Comparison of ENCODE assay signal across 18 cellular contexts in the genomic region with DNA sequence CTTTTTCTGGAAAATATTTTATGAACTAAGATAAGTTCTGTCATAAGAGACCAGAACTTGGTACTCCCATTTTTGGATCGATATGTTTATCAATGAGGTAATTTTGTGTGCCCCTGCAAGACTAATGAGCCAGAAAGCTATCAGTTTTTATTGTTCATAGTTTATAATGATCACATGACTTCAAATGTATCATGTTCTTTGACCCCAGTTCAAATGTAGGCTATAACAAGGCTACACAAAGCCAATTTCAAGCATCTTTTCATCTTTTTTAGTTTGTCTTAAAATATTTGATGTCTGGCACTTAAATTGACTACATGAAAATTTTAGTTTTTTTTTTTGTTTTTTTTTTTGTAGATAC. TPM values are rescaled to one million over a fixed set of nuclear protein-coding genes. Genes with fewer than 3 reads are reported as not detected.
A peak's percentile ranks its signal among the peaks of the same experiment; 100 is the strongest.
DNase-seq lines count a peak whose midpoint lies in the region; ATAC-seq and TF ChIP-seq lines count a peak whose summit lies in the region.
"Had no signal": no experiment of that assay in that cellular context is flagged by ENCODE, and none has a peak within 500 bp of the region (broad histone marks: within the 10 kb centered on the region; RNA-seq: fewer than 3 reads in every experiment).

No MANE protein-coding gene starts in this region.

- peaks cover 21% of the 10 kb centered on the region for H3K36me3 Mint-ChIP-seq in natural killer cell treated with Interleukin-12 subunit alpha and Interleukin-12 subunit beta and Interleukin-15 and Interleukin-18, amount 100 ng/mL, for 72 hours
- peaks cover 17% of the 10 kb centered on the region for H3K36me3 Mint-ChIP-seq in natural killer cell
- peaks cover 67% of the 10 kb centered on the region for H3K36me3 Mint-ChIP-seq in activated B cell treated with CpG ODN at 0.5 μM for 24 hours (ENCODE audit: low read depth)

- no peaks in the 10 kb centered on the region for H3K27me3 ChIP-seq in left lung

- H3K9me3 ChIP-seq in left lung, result no peaks in the 10 kb centered on the region
- H3K9me3 ChIP-seq: thoracic aorta had no signal

- H3K4me1 ChIP-seq in left lung, result peaks cover 11 to 35% of the 10 kb centered on the region in 2 donors

- H3K27me3 Mint-ChIP-seq in natural killer cell treated with Interleukin-12 subunit alpha and Interleukin-12 subunit beta and Interleukin-15 and Interleukin-18, amount 100 ng/mL, for 72 hours, result no peaks in the 10 kb centered on the region
- H3K27me3 Mint-ChIP-seq in natural killer cell (ENCODE audit: low read depth in 2 of 2) (no peaks in the 10 kb centered on the region), activated B cell treated with CpG ODN at 0.5 μM for 24 hours (no peaks in the 10 kb centered on the region)
- H3K27me3 Mint-ChIP-seq: central memory CD8-positive, alpha-beta T cell had no signal

- peak overlapping the region; percentile 81 for H3K4me3 Mint-ChIP-seq in natural killer cell treated with Interleukin-12 subunit alpha and Interleukin-12 subunit beta and Interleukin-15 and Interleukin-18, amount 100 ng/mL, for 72 hours
- H3K4me3 Mint-ChIP-seq in natural killer cell, result no peak overlapping the region
- no peak overlapping the region for H3K4me3 Mint-ChIP-seq in activated B cell treated with CpG ODN at 0.5 μM for 24 hours
- H3K4me3 Mint-ChIP-seq: central memory CD8-positive, alpha-beta T cell had no signal

- CTCF ChIA-PET in activated B cell treated with CpG ODN at 0.5 μM for 24 hours (lab: Charles Lee), result no interaction called here

- ATAC-seq in natural killer cell treated with Interleukin-12 subunit alpha and Interleukin-12 subunit beta and Interleukin-15 and Interleukin-18, amount 100 ng/mL, for 72 hours, result no peak
- ATAC-seq in natural killer cell (no peak), activated B cell treated with CpG ODN at 0.5 μM for 24 hours (ENCODE audit: low read depth) (no peak), left lung (no peak), HG03354 (IDR thresholded peaks at IDR 0.05; ENCODE audit: poor library complexity, severe bottlenecking, unreplicated experiment) (no peak)

- peak overlapping the region; percentile 60 to 85 for H3K27ac ChIP-seq in left lung
- H3K27ac ChIP-seq: RWPE1, thoracic aorta had no signal

- peaks cover 19 to 25% of the 10 kb centered on the region in 2 donors for H3K4me1 Mint-ChIP-seq in natural killer cell treated with Interleukin-12 subunit alpha and Interleukin-12 subunit beta and Interleukin-15 and Interleukin-18, amount 100 ng/mL, for 72 hours (ENCODE audit: low read depth in 2 of 2)
- peaks cover 16 to 17% of the 10 kb centered on the region in 2 donors for H3K4me1 Mint-ChIP-seq in natural killer cell
- H3K4me1 Mint-ChIP-seq in activated B cell treated with CpG ODN at 0.5 μM for 24 hours, result peaks cover 22% of the 10 kb centered on the region

- DNase-seq in natural killer cell treated with Interleukin-12 subunit alpha and Interleukin-12 subunit beta and Interleukin-15 and Interleukin-18, amount 100 ng/mL, for 72 hours (ENCODE audit: low spot score), result no peak
- no peak for DNase-seq in natural killer cell
- DNase-seq in activated B cell treated with CpG ODN at 0.5 μM for 24 hours, result no peak
- no peak for DNase-seq in left lung
- no peak for DNase-seq in stimulated activated CD4-positive, alpha-beta T cell treated with anti-CD3 and anti-CD28 coated beads, Interleukin-4, amount 100 ng/mL, for 4 hours
- no peak for DNase-seq in GF-D8 (lab: John Stamatoyannopoulos, UW)
- DNase-seq: activated effector memory CD4-positive, alpha-beta T cell treated with Interleukin-2 at 50 U/mL for 16 hours; AML-193; COR-L47; NCI-H1092; NCI-H2081; NCI-H446 treated with DMSO at 0.1 percent for 48 hours; retina had no signal

- no peaks in the 10 kb centered on the region for H3K9me3 Mint-ChIP-seq in natural killer cell treated with Interleukin-12 subunit alpha and Interleukin-12 subunit beta and Interleukin-15 and Interleukin-18, amount 100 ng/mL, for 72 hours
- H3K9me3 Mint-ChIP-seq in natural killer cell (no peaks in the 10 kb centered on the region), activated B cell treated with CpG ODN at 0.5 μM for 24 hours (no peaks in the 10 kb centered on the region)
- H3K9me3 Mint-ChIP-seq: central memory CD8-positive, alpha-beta T cell had no signal

- H3K4me3 ChIP-seq in left lung, result no peak overlapping the region
- H3K4me3 ChIP-seq: thoracic aorta had no signal

- POLR2A ChIA-PET in activated B cell treated with CpG ODN at 0.5 μM for 24 hours (lab: Charles Lee), result interaction anchor here (0.7 to 2.0 kb wide), 4 partner anchors 34 to 921 kb away, joined by 3 to 7 read pairs (median 4); a partner anchor contains a TSS

- TF ChIP-seq CTCF in natural killer cell (IDR thresholded peaks at IDR 0.05) (no peak), activated B cell treated with CpG ODN at 0.5 μM for 24 hours (IDR thresholded peaks at IDR 0.05) (no peak), left lung (IDR thresholded peaks at IDR 0.05) (no peak)

- H3K36me3 ChIP-seq in left lung, result peaks cover 0 to 42% of the 10 kb centered on the region in 2 donors

- H3K27ac Mint-ChIP-seq in natural killer cell treated with Interleukin-12 subunit alpha and Interleukin-12 subunit beta and Interleukin-15 and Interleukin-18, amount 100 ng/mL, for 72 hours, result peak overlapping the region; percentile 82 to 92
- H3K27ac Mint-ChIP-seq in natural killer cell (no peak overlapping the region), activated B cell treated with CpG ODN at 0.5 μM for 24 hours (peak overlapping the region; percentile 89)

- intact Hi-C loops in natural killer cell (cut with micrococcal nuclease), result no loop called here
- intact Hi-C loops in activated B cell treated with CpG ODN at 0.5 μM for 24 hours (cut with micrococcal nuclease), result no loop called here
- intact Hi-C loops in left lung (cut with DNase I), result no loop called here

RNA-seq across cellular contexts. Expression of a gene that starts 35.3 kb away (rescaled TPM):
- total RNA-seq in natural killer cell treated with Interleukin-12 subunit alpha and Interleukin-12 subunit beta and Interleukin-15 and Interleukin-18, amount 100 ng/mL, for 72 hours, result 10 to 100 TPM; 40.1 to 43.2 TPM
- total RNA-seq in natural killer cell (10 to 100 TPM; 21.0 to 25.9 (median 25.4) TPM), activated B cell treated with CpG ODN at 0.5 μM for 24 hours (29.9 and 33.4 TPM in 2 replicates), left lung (10 to 100 TPM; 50.5 to 68.1 TPM)

RNA-seq across cellular contexts. Expression of a gene that starts 57.9 kb away (rescaled TPM):
- not detected for total RNA-seq in natural killer cell treated with Interleukin-12 subunit alpha and Interleukin-12 subunit beta and Interleukin-15 and Interleukin-18, amount 100 ng/mL, for 72 hours
- total RNA-seq in natural killer cell, result under 1 TPM in 2 of 3 donors, not detected in 1; 0.07 to 0.10 TPM
- total RNA-seq in activated B cell treated with CpG ODN at 0.5 μM for 24 hours, result not detected in 2 replicates
- 1 to 10 TPM in 1 of 2 donors, under 1 TPM in 1; 0.67 to 2.0 TPM for total RNA-seq in left lung
- total RNA-seq: HT-29 had no signal

Comparison
In these comparisons a context has a peak if more than half of its experiments do, and no peak if none do; other contexts are left out.
1. H3K27ac Mint-ChIP-seq: peak in natural killer cell treated with Interleukin-12 subunit alpha and Interleukin-12 subunit beta and Interleukin-15 and Interleukin-18, amount 100 ng/mL, for 72 hours (2 of 2) and activated B cell treated with CpG ODN at 0.5 μM for 24 hours (single experiment); none in natural killer cell (0 of 2).